ENCODE assay signal across 8 cellular contexts in genomic region chr7:35035511-35035921, GRCh38. TPM values are rescaled to one million over a fixed set of nuclear protein-coding genes. Genes with fewer than 3 reads are reported as not detected.
DNase-seq lines count a peak whose midpoint lies in the region; ATAC-seq, FAIRE-seq and TF ChIP-seq lines count a peak whose summit lies in the region.

No MANE protein-coding gene starts in this region.

- no peak for TF ChIP-seq POLR2A in GM12878 (IDR thresholded peaks at IDR 0.05; ENCODE audit: low read depth, low read length)

- SMC1A ChIA-PET in GM12878 (lab: Charles Lee; ENCODE audit: uncharacterized antibody, unreplicated experiment) = interaction anchor here (0.7 to 4.8 kb wide), 13 partner anchors 11 to 360 kb away, joined by 3 to 59 read pairs (median 6); no protein-coding TSS in a partner anchor

- no peak for TF ChIP-seq EP300 in GM12878 (IDR thresholded peaks at IDR 0.05; ENCODE audit: borderline replicate concordance in 1 of 2, control insufficient read depth in 1 of 2, low read depth in 2 of 2, low read length in 2 of 2)

- BruUV-seq in GM12878 (replicated peaks; lab: Mats Ljungman, UMichigan) = no TSS peak

- TF ChIP-seq CTCF in GM12878 (IDR thresholded peaks at IDR 0.05 in 2 of 3, conservative IDR thresholded peaks at IDR 0.05 in 1 of 3; ENCODE audit: control insufficient read depth in 2 of 3, extremely low read depth in 1 of 3, insufficient read depth in 1 of 3, low read depth in 3 of 3, low read length in 3 of 3) = peak; percentile 29 to 77 (median 42); a peak in 3 of 6 replicates

- POLR2A ChIA-PET in GM12878 (lab: Charles Lee) = interaction anchor here (0.6 to 2.7 kb wide), 12 partner anchors 10 to 764 kb away, joined by 3 to 11 read pairs (median 4); no protein-coding TSS in a partner anchor

- H3K4me1 ChIP-seq in GM12878 (ENCODE audit: control insufficient read depth, insufficient read depth, low read length) = peaks cover 10% of the 10 kb centered on the region

- FAIRE-seq in GM12878 (lab: Jason Lieb, UNC) = peak; percentile 13

- CTCF ChIA-PET in GM12878 (lab: Yijun Ruan, JAX) = interaction anchor here (0.6 to 5.5 kb wide), 22 partner anchors 24 to 715 kb away, joined by 3 to 46 read pairs (median 6); no protein-coding TSS in a partner anchor

- in situ Hi-C loops in GM12878 (cut with MboI) = no loop called here

- ATAC-seq in HG03108 (IDR thresholded peaks at IDR 0.05; ENCODE audit: unreplicated experiment) (peak; percentile 34), GM12878 (peak; percentile 64), left colon (peak; percentile 24)

- H4K20me1 ChIP-seq in GM12878 (ENCODE audit: control insufficient read depth, insufficient read depth) = no peaks in the 10 kb centered on the region

- no peaks in the 10 kb centered on the region for H3K79me2 ChIP-seq in GM12878 (ENCODE audit: control insufficient read depth, insufficient read depth, low read length)

- RAD21 ChIA-PET in GM12878 (lab: Charles Lee; ENCODE audit: unreplicated experiment) = interaction anchor here (0.6 to 4.5 kb wide), 28 partner anchors 10 to 715 kb away, joined by 3 to 68 read pairs (median 4); no protein-coding TSS in a partner anchor

- WGBS in GM12878 (ENCODE audit: insufficient coverage, insufficient replicate concordance, low lambda C conversion rate, missing lambda C conversion rate) = 1% methylated on average over 4 of the region's 4 CpGs

- H3K36me3 ChIP-seq in GM12878 (ENCODE audit: control insufficient read depth in 2 of 2, insufficient read depth in 2 of 2, low read length in 1 of 2) = no peaks in the 10 kb centered on the region

- H3K9me3 ChIP-seq in GM12878 (replicated peaks; ENCODE audit: control insufficient read depth, insufficient read depth, low read length) = no peaks in the 10 kb centered on the region

- peak; percentile 13 for DNase-seq in stimulated activated CD4-positive, alpha-beta T cell treated with anti-CD3 and anti-CD28 coated beads, Interleukin-12 subunit alpha, Interleukin-12 subunit beta, amount 100 ng/mL, for 4 hours
- DNase-seq in stimulated activated CD4-positive, alpha-beta T cell treated with anti-CD3 and anti-CD28 coated beads, Interleukin-2, amount 100 ng/mL, for 24 hours = no peak
- DNase-seq in OCI-M1 (lab: John Stamatoyannopoulos, UW) (peak; percentile 23), GM12878 (ENCODE audit: low read depth, low spot score) (no peak), left colon (peak; percentile 26 to 38), 8988T (no peak), posterior vena cava (ENCODE audit: low spot score) (no peak)

- H3K4me2 ChIP-seq in GM12878 (ENCODE audit: control insufficient read depth, insufficient read depth) = peak overlapping the region; percentile 83

- peak overlapping the region; percentile 95 for H3K4me3 ChIP-seq in GM12878

- no peak overlapping the region; the same call in 1 of the 2 replicates for H2AFZ ChIP-seq in GM12878 (ENCODE audit: control insufficient read depth, low read depth, low read length)

- intact Hi-C loops in GM12878 (cut with micrococcal nuclease; ENCODE audit: unreplicated experiment) (loop anchor here (1.0 to 10.0 kb wide), 5 partner anchors 43 to 711 kb away; no protein-coding TSS in a partner anchor), left colon (cut with DNase I, micrococcal nuclease) (no loop called here), posterior vena cava (cut with DNase I) (no loop called here)

- peak; percentile 75 for TF ChIP-seq RAD21 in GM12878 (IDR thresholded peaks at IDR 0.05; ENCODE audit: insufficient read depth, low read depth, low read length)

- peak overlapping the region; percentile 9; the same call in 1 of the 2 replicates for H3K9ac ChIP-seq in GM12878 (ENCODE audit: control insufficient read depth, insufficient read depth, low read length)

- 0 out of 2 replicates have a peak overlapping the region, but pooled peaks have one; percentile 26 for H3K27ac ChIP-seq in GM12878 (ENCODE audit: control insufficient read depth, insufficient read depth)

- no peaks in the 10 kb centered on the region for H3K27me3 ChIP-seq in GM12878 (replicated peaks in 1 of 2; ENCODE audit: control insufficient read depth in 2 of 2, insufficient read depth in 2 of 2, low read length in 1 of 2)

TF ChIP-seq in GM12878, 131 proteins besides CTCF, POLR2A, EP300 and RAD21:
- peak; percentile 24 to 46; a peak in 2 of 4 replicates for TF ChIP-seq IKZF2 (IDR thresholded peaks at IDR 0.05)
- peak; percentile 46; the same call in 1 of the 2 replicates for TF ChIP-seq NBN (IDR thresholded peaks at IDR 0.05)
- no peak for TF ChIP-seq ATF2 (IDR thresholded peaks at IDR 0.05; ENCODE audit: low read length)
- 0 out of 2 replicates have a peak, but pooled peaks have one; percentile 15 for TF ChIP-seq CHD2 (IDR thresholded peaks at IDR 0.05; ENCODE audit: borderline replicate concordance, low read depth, low read length)
- peak; percentile 48; the same call in 1 of the 2 replicates for TF ChIP-seq SMC3 (IDR thresholded peaks at IDR 0.05; ENCODE audit: borderline replicate concordance, low read length)
- TF ChIP-seq ATF7 (IDR thresholded peaks at IDR 0.05; ENCODE audit: low read depth) = peak; percentile 20; the same call in 1 of the 2 replicates

RNA-seq across cellular contexts. Expression of gene DPY19L1, which starts 1.8 kb away (rescaled TPM):
- 17.5 and 23.3 TPM in 2 replicates for total RNA-seq in GM12878 (2013; cell fraction: nucleolus; rRNA removed)
- total RNA-seq in GM12878 (2014; rRNA removed) = 4.0 and 5.8 TPM in 2 replicates
- total RNA-seq in GM12878 (2014; rRNA removed; fragmentation: Illumina TruSeq; extraction: Trizol) = 4.8 and 6.2 TPM in 2 replicates
- total RNA-seq in GM12878 (2021) = 5.5 and 6.4 TPM in 2 replicates
- polyA plus RNA-seq in GM12878 (2011; ENCODE audit: low read depth) = 0.76 TPM
- polyA plus RNA-seq in GM12878 (2011; rRNA removed) = 35.4 and 70.7 TPM in 2 replicates
- 10.3 and 11.8 TPM in 2 replicates for polyA plus RNA-seq in GM12878 (2011; cell fraction: cytosol; rRNA removed)
- polyA plus RNA-seq in GM12878 (2011; cell fraction: nucleus; rRNA removed) = 11.5 and 14.2 TPM in 2 replicates
- 1.4 and 2.0 TPM in 2 replicates for polyA plus RNA-seq in GM12878 (2012)
- polyA plus RNA-seq in GM12878 (2014; fragmentation: Illumina TruSeq; extraction: Trizol) = 5.1 and 6.9 TPM in 2 replicates
- under 1 TPM; 0.47 to 0.93 TPM for polyA plus RNA-seq in GM12878 (2014; fragmentation: Nextera tagmentation; extraction: Ambion mirVana)
- 3.0 and 3.5 TPM in 2 replicates for polyA plus RNA-seq in GM12878 (2014; rRNA removed)
- polyA plus RNA-seq in GM12878 (2016; fragmentation: Nextera tagmentation; extraction: Ambion mirVana) = 1 to 10 TPM in 1 of 2 experiments, under 1 TPM in 1; 0.63 to 1.6 TPM
- 19.5 and 25.2 TPM in 2 replicates for polyA minus RNA-seq in GM12878 (2011; rRNA and poly(A)+ RNA removed)
- polyA minus RNA-seq in GM12878 (2011; cell fraction: cytosol; rRNA and poly(A)+ RNA removed) = 8.2 and 11.3 TPM in 2 replicates
- 12.3 and 20.5 TPM in 2 replicates for polyA minus RNA-seq in GM12878 (2011; cell fraction: nucleus; rRNA and poly(A)+ RNA removed)
- total RNA-seq in left colon = 10 to 100 TPM; 22.0 to 24.3 TPM
- 10 to 100 TPM; 31.0 to 34.4 TPM for total RNA-seq in posterior vena cava

Comparison
In these comparisons a context has a peak if more than half of its experiments do, and no peak if none do; other contexts are left out.
1. DNase-seq: peak in stimulated activated CD4-positive, alpha-beta T cell treated with anti-CD3 and anti-CD28 coated beads, Interleukin-12 subunit alpha, Interleukin-12 subunit beta, amount 100 ng/mL, for 4 hours (single experiment), OCI-M1 (single experiment) and left colon (2 of 2); none in stimulated activated CD4-positive, alpha-beta T cell treated with anti-CD3 and anti-CD28 coated beads, Interleukin-2, amount 100 ng/mL, for 24 hours (0 of 2), GM12878 (single experiment), 8988T (single experiment) and posterior vena cava (single experiment).
2. Peak in every context shown above with its lines, with median percentiles within 50 percentile points of each other: ATAC-seq.